1 cellular context compared by ENCODE assay signal in the genomic region with DNA sequence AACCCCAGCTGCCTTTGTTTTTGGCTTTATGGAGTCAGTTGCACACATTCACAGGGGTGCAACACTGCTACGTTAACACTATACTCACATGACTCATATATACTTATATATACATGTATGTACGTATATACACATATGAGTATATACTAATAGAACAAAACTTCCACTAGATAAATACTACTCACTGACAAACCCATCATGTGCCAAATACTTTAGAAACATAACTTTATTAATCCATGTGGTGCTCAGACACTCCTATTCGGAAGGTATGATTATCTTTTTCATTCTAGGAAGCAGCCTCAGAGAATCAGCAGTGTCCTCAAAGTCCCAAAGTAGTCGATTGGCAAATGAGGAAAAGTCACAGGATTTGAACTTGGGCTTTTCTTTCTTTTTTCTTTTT.
TF ChIP-seq lines count a peak whose summit lies in the region.

No MANE protein-coding gene starts in this region.

TF ChIP-seq in HCT116, 20 proteins besides CTCF, POLR2A, EP300 and RAD21:
- TF ChIP-seq JUND (IDR thresholded peaks at IDR 0.05) (no peak), CEBPB (IDR thresholded peaks at IDR 0.05; ENCODE audit: low read depth) (no peak), SIN3A (IDR thresholded peaks at IDR 0.05; ENCODE audit: low read depth) (no peak), ZFX (IDR thresholded peaks at IDR 0.05) (no peak), YY1 (IDR thresholded peaks at IDR 0.05; ENCODE audit: extremely low read depth, insufficient replicate concordance, low read depth, low read length) (no peak), POLR2AphosphoS5 (IDR thresholded peaks at IDR 0.05; ENCODE audit: low read depth, low read length) (no peak), ZNF274 (IDR thresholded peaks at IDR 0.05; ENCODE audit: low read depth, low read length) (no peak), EZH2phosphoT487 (IDR thresholded peaks at IDR 0.05; ENCODE audit: borderline replicate concordance) (no peak), SP1 (IDR thresholded peaks at IDR 0.05; ENCODE audit: low read depth) (no peak), TCF7L2 (IDR thresholded peaks at IDR 0.05; ENCODE audit: borderline replicate concordance, extremely low read depth, insufficient read depth, insufficient read length) (no peak), SRF (IDR thresholded peaks at IDR 0.05; ENCODE audit: low read depth) (no peak), ELF1 (IDR thresholded peaks at IDR 0.05; ENCODE audit: borderline replicate concordance, low read depth) (no peak)
- TF ChIP-seq, protein P1, sequence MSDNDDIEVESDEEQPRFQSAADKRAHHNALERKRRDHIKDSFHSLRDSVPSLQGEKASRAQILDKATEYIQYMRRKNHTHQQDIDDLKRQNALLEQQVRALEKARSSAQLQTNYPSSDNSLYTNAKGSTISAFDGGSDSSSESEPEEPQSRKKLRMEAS (IDR thresholded peaks at IDR 0.05) = no peak
- TF ChIP-seq, protein P2, sequence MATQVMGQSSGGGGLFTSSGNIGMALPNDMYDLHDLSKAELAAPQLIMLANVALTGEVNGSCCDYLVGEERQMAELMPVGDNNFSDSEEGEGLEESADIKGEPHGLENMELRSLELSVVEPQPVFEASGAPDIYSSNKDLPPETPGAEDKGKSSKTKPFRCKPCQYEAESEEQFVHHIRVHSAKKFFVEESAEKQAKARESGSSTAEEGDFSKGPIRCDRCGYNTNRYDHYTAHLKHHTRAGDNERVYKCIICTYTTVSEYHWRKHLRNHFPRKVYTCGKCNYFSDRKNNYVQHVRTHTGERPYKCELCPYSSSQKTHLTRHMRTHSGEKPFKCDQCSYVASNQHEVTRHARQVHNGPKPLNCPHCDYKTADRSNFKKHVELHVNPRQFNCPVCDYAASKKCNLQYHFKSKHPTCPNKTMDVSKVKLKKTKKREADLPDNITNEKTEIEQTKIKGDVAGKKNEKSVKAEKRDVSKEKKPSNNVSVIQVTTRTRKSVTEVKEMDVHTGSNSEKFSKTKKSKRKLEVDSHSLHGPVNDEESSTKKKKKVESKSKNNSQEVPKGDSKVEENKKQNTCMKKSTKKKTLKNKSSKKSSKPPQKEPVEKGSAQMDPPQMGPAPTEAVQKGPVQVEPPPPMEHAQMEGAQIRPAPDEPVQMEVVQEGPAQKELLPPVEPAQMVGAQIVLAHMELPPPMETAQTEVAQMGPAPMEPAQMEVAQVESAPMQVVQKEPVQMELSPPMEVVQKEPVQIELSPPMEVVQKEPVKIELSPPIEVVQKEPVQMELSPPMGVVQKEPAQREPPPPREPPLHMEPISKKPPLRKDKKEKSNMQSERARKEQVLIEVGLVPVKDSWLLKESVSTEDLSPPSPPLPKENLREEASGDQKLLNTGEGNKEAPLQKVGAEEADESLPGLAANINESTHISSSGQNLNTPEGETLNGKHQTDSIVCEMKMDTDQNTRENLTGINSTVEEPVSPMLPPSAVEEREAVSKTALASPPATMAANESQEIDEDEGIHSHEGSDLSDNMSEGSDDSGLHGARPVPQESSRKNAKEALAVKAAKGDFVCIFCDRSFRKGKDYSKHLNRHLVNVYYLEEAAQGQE (IDR thresholded peaks at IDR 0.05; ENCODE audit: low read depth) = no peak
- TF ChIP-seq, protein P3, sequence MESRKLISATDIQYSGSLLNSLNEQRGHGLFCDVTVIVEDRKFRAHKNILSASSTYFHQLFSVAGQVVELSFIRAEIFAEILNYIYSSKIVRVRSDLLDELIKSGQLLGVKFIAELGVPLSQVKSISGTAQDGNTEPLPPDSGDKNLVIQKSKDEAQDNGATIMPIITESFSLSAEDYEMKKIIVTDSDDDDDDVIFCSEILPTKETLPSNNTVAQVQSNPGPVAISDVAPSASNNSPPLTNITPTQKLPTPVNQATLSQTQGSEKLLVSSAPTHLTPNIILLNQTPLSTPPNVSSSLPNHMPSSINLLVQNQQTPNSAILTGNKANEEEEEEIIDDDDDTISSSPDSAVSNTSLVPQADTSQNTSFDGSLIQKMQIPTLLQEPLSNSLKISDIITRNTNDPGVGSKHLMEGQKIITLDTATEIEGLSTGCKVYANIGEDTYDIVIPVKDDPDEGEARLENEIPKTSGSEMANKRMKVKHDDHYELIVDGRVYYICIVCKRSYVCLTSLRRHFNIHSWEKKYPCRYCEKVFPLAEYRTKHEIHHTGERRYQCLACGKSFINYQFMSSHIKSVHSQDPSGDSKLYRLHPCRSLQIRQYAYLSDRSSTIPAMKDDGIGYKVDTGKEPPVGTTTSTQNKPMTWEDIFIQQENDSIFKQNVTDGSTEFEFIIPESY (IDR thresholded peaks at IDR 0.05; ENCODE audit: extremely low read depth, insufficient replicate concordance, low read length) = no peak
TF ChIP-seq in HCT116: peak in this region for 0.
